Comparison of ENCODE assay signal across 18 cellular contexts in genomic region chr3:32316976-32317375, GRCh38.
DNase-seq lines count a peak whose midpoint lies in the region; ATAC-seq and TF ChIP-seq lines count a peak whose summit lies in the region.
"Had no signal": no experiment of that assay in that cellular context is flagged by ENCODE, and none has a peak within 500 bp of the region (broad histone marks: within the 10 kb centered on the region; RNA-seq: fewer than 3 reads in every experiment).

No MANE protein-coding gene starts in this region.

- intact Hi-C loops in right lobe of liver (cut with DNase I): no loop called here

- no peak overlapping the region for H3K4me3 ChIP-seq in WERI-Rb-1 (ENCODE audit: low read depth, low read length)
- H3K4me3 ChIP-seq in right lobe of liver: no peak overlapping the region

- ATAC-seq in right lobe of liver (peak; percentile 27 to 57 (median 42)), GM21576 (IDR thresholded peaks at IDR 0.05; ENCODE audit: unreplicated experiment) (no peak)

- H3K9me3 ChIP-seq in WERI-Rb-1 (ENCODE audit: severe bottlenecking) (no peaks in the 10 kb centered on the region), right lobe of liver (no peaks in the 10 kb centered on the region)
- H3K9me3 ChIP-seq: BE2C had no signal

- DNase-seq in HuH-7 (ENCODE audit: low spot score) (peak; percentile 43), WERI-Rb-1 (peak; percentile 22), right lobe of liver (no peak), NCI-H82 treated with DMSO at 0.1 percent for 48 hours (lab: John Stamatoyannopoulos, UW; ENCODE audit: unreplicated experiment) (no peak), GM19240 (ENCODE audit: insufficient read length, low spot score) (no peak), anterior cingulate cortex (lab: John Stamatoyannopoulos, UW) (no peak)
- DNase-seq: ACHN; BE2C; C1 segment of cervical spinal cord; CD4-positive, CD25-positive, alpha-beta regulatory T cell; CD8-positive, alpha-beta memory T cell; COR-L47; DMS153; DMS79; GDM1; H9; KBM-7 had no signal

- no peak overlapping the region for H3K27ac ChIP-seq in WERI-Rb-1
- no peak overlapping the region for H3K27ac ChIP-seq in right lobe of liver

- H3K4me1 ChIP-seq in right lobe of liver: peaks cover 0 to 3% (median 0%) of the 10 kb centered on the region in 4 donors
- H3K4me1 ChIP-seq: BE2C had no signal

- H3K36me3 ChIP-seq in WERI-Rb-1: no peaks in the 10 kb centered on the region
- no peaks in the 10 kb centered on the region for H3K36me3 ChIP-seq in right lobe of liver
- H3K36me3 ChIP-seq: BE2C had no signal

- TF ChIP-seq CTCF in WERI-Rb-1 (IDR thresholded peaks at IDR 0.05; ENCODE audit: low read depth, low read length) (no peak), right lobe of liver (IDR thresholded peaks at IDR 0.05) (no peak)

- TF ChIP-seq POLR2A in right lobe of liver (IDR thresholded peaks at IDR 0.05): no peak

- H3K27me3 ChIP-seq in WERI-Rb-1 (ENCODE audit: insufficient read depth, low read depth, severe bottlenecking) (no peaks in the 10 kb centered on the region), right lobe of liver (no peaks in the 10 kb centered on the region)
- H3K27me3 ChIP-seq: BE2C had no signal

- 30% methylated on average over 2 of the region's 2 CpGs for WGBS in right lobe of liver (ENCODE audit: insufficient coverage, low coverage, low lambda C conversion rate, missing lambda C conversion rate)

Comparison
In these comparisons a context has a peak if more than half of its experiments do, and no peak if none do; other contexts are left out.
1. DNase-seq: peak in HuH-7 (single experiment) and WERI-Rb-1 (single experiment); none in right lobe of liver (0 of 3), NCI-H82 treated with DMSO at 0.1 percent for 48 hours (single experiment), GM19240 (single experiment) and anterior cingulate cortex (0 of 58).